32 cellular contexts compared by ENCODE assay signal in the genomic region with DNA sequence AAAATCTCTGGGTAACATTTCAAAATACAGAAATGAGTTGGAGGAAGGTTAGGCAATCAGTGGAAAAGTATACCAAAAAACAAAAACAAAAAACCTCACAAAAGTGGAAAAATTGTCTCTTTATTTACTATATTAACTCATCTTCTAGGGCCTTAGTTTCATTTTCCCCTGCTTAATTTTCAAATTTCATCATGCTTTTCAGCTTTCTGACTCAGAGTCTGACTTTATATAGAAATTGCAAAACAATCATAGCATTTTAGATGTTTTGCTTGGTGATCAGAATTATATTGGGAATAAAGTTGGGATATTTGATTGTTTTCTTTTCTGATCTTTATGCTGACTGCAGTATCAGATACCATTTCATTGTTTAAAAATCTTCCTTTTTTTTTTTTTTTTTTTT.
DNase-seq lines count a peak whose midpoint lies in the region; FAIRE-seq and TF ChIP-seq lines count a peak whose summit lies in the region.
"Had no signal": no experiment of that assay in that cellular context is flagged by ENCODE, and none has a peak within 500 bp of the region (broad histone marks: within the 10 kb centered on the region; RNA-seq: fewer than 3 reads in every experiment).

No MANE protein-coding gene starts in this region.

- no TSS peak for BruUV-seq in MCF 10A (replicated peaks; lab: Mats Ljungman, UMichigan)

- no peak overlapping the region for H3K27ac ChIP-seq in breast epithelium
- H3K27ac ChIP-seq: C4-2B, PC-9 had no signal

- no peak for TF ChIP-seq CTCF in MCF 10A (IDR thresholded peaks at IDR 0.05; ENCODE audit: unreplicated experiment)
- TF ChIP-seq CTCF in breast epithelium (IDR thresholded peaks at IDR 0.05), result no peak
- no peak for TF ChIP-seq CTCF in fibroblast of the aortic adventitia (IDR thresholded peaks at IDR 0.05; ENCODE audit: insufficient read depth, low read length)
- no peak for TF ChIP-seq CTCF in nephron progenitor cell (IDR thresholded peaks at IDR 0.05)

- H3K27me3 ChIP-seq in breast epithelium (no peaks in the 10 kb centered on the region), adipocyte (replicated peaks; ENCODE audit: control insufficient read depth, insufficient read depth, low read length) (no peaks in the 10 kb centered on the region)

- H3K4me3 Mint-ChIP-seq in MCF 10A (ENCODE audit: unreplicated experiment), result no peak overlapping the region
- no peak overlapping the region for H3K4me3 Mint-ChIP-seq in nephron progenitor cell
- H3K4me3 Mint-ChIP-seq: activated CD8-positive, alpha-beta memory T cell treated with anti-CD3 and anti-CD28 coated beads, Interleukin-2, amount 10 ng/mL, durations not matched to agents 7 days and 5 days; activated T-helper 1 cell treated with anti-CD3 and anti-CD28 coated beads, Interleukin-12 subunit alpha, Interleukin-12 subunit beta, Interleukin-2, Interleukin-4 antibody, amounts not matched to agents 30 ng/mL and 10 ng/mL and 1 ng/mL, durations not matched to agents 14 hours and 24 hours and 36 hours; HFFc6; naive B cell; T-helper 1 cell treated with Interleukin-12 subunit alpha and Interleukin-12 subunit beta and Interleukin-4 antibody, amounts not matched to agents 30 μg/mL and 1 μg/mL, for 36 hours; type B pancreatic cell had no signal

- H3K9ac ChIP-seq in adipocyte (ENCODE audit: low read length), result peak overlapping the region; percentile 76

- H3K27me3 Mint-ChIP-seq in MCF 10A (ENCODE audit: insufficient read depth, unreplicated experiment) (no peaks in the 10 kb centered on the region), nephron progenitor cell (ENCODE audit: low read depth, poor library complexity) (peaks cover 3% of the 10 kb centered on the region)
- H3K27me3 Mint-ChIP-seq: activated CD8-positive, alpha-beta memory T cell treated with anti-CD3 and anti-CD28 coated beads, Interleukin-2, amount 10 ng/mL, durations not matched to agents 7 days and 5 days; type B pancreatic cell had no signal

- CTCF ChIA-PET in MCF 10A (lab: Yijun Ruan, JAX), result interaction anchor here (0.7 kb wide), 1 partner anchor 16 kb away, joined by 4 read pairs; no protein-coding TSS in a partner anchor

- POLR2A ChIA-PET in MCF 10A (lab: Yijun Ruan, JAX), result no interaction called here

- H3K36me3 Mint-ChIP-seq in MCF 10A (ENCODE audit: insufficient read depth, unreplicated experiment) (no peaks in the 10 kb centered on the region), nephron progenitor cell (ENCODE audit: low read depth) (no peaks in the 10 kb centered on the region)
- H3K36me3 Mint-ChIP-seq: activated CD8-positive, alpha-beta memory T cell treated with anti-CD3 and anti-CD28 coated beads, Interleukin-2, amount 10 ng/mL, durations not matched to agents 7 days and 5 days; naive B cell; type B pancreatic cell had no signal

- H3K4me3 ChIP-seq in breast epithelium (no peak overlapping the region), adipocyte (ENCODE audit: low read length) (peak overlapping the region; percentile 23), fibroblast of the aortic adventitia (ENCODE audit: low read depth, low read length) (no peak overlapping the region)
- H3K4me3 ChIP-seq: GM12878, PC-9 had no signal

- H3K9me3 Mint-ChIP-seq in MCF 10A (ENCODE audit: unreplicated experiment), result peaks cover 7% of the 10 kb centered on the region
- H3K9me3 Mint-ChIP-seq in nephron progenitor cell, result peaks cover 10% of the 10 kb centered on the region

- FAIRE-seq in GM12892 (lab: Jason Lieb, UNC), result no peak
- FAIRE-seq: astrocyte, GM12878, HTR-8/SVneo had no signal

- H3K36me3 ChIP-seq in breast epithelium (no peaks in the 10 kb centered on the region), adipocyte (ENCODE audit: control insufficient read depth, insufficient read depth, low read length, severe bottlenecking) (no peaks in the 10 kb centered on the region)

- H3K27ac Mint-ChIP-seq in MCF 10A (ENCODE audit: low read depth, unreplicated experiment) (peak overlapping the region; percentile 70), nephron progenitor cell (no peak overlapping the region)
- H3K27ac Mint-ChIP-seq: activated CD8-positive, alpha-beta memory T cell treated with anti-CD3 and anti-CD28 coated beads, Interleukin-2, amount 10 ng/mL, durations not matched to agents 7 days and 5 days; activated T-helper 1 cell treated with anti-CD3 and anti-CD28 coated beads, Interleukin-12 subunit alpha, Interleukin-12 subunit beta, Interleukin-2, Interleukin-4 antibody, amounts not matched to agents 30 ng/mL and 10 ng/mL and 1 ng/mL, durations not matched to agents 14 hours and 24 hours and 36 hours; HFFc6; naive B cell; T-helper 1 cell treated with Interleukin-12 subunit alpha and Interleukin-12 subunit beta and Interleukin-4 antibody, amounts not matched to agents 30 μg/mL and 1 μg/mL, for 36 hours; type B pancreatic cell had no signal

- H3K4me1 Mint-ChIP-seq in MCF 10A (ENCODE audit: insufficient read depth, unreplicated experiment), result peaks cover 14% of the 10 kb centered on the region
- no peaks in the 10 kb centered on the region for H3K4me1 Mint-ChIP-seq in nephron progenitor cell
- H3K4me1 Mint-ChIP-seq: activated CD8-positive, alpha-beta memory T cell treated with anti-CD3 and anti-CD28 coated beads, Interleukin-2, amount 10 ng/mL, durations not matched to agents 7 days and 5 days; naive B cell had no signal

- TF ChIP-seq POLR2A in breast epithelium (IDR thresholded peaks at IDR 0.05) (no peak), GM12892 (IDR thresholded peaks at IDR 0.05; ENCODE audit: low read depth, low read length) (no peak)

- no peaks in the 10 kb centered on the region for H3K4me1 ChIP-seq in breast epithelium
- H3K4me1 ChIP-seq in adipocyte (ENCODE audit: control insufficient read depth, insufficient read depth, low read length), result peaks cover 17% of the 10 kb centered on the region

- H3K9me3 ChIP-seq in breast epithelium, result no peaks in the 10 kb centered on the region
- no peaks in the 10 kb centered on the region for H3K9me3 ChIP-seq in adipocyte (ENCODE audit: control insufficient read depth, low read length)

- DNase-seq in MCF 10A (ENCODE audit: unreplicated experiment) (peak; percentile 30), breast epithelium (ENCODE audit: low spot score in 2 of 2) (no peak), adipocyte (ENCODE audit: low read depth) (peak; percentile 75), fibroblast of the aortic adventitia (ENCODE audit: low read depth) (peak; percentile 42), nephron progenitor cell (no peak), T-helper 1 cell (no peak), DMS79 (lab: John Stamatoyannopoulos, UW) (no peak), GM12892 (ENCODE audit: insufficient read length) (no peak)
- DNase-seq: activated CD4-positive, alpha-beta T cell treated with anti-CD3 and anti-CD28 coated beads for 48 hours; activated CD8-positive, alpha-beta memory T cell treated with anti-CD3 and anti-CD28 coated beads, Interleukin-2, amount 10 ng/mL, durations not matched to agents 7 days and 5 days; activated naive CD4-positive, alpha-beta T cell treated with anti-CD3 and anti-CD28 coated beads, Interleukin-2, amount 50 U/mL, for 16 hours; cerebellar nuclear complex; effector CD4-positive, alpha-beta T cell; erythroblast; glutamatergic neuron; HFFc6; left cardiac atrium; naive B cell; NCI-H1105 treated with DMSO at 0.1 percent for 48 hours; NCI-H2029 treated with DMSO at 0.1 percent for 48 hours; NCI-H345; NCI-H82; PC-9; right cardiac atrium; SIG-M5 had no signal

- intact Hi-C loops in MCF 10A (cut with micrococcal nuclease), result no loop called here
- intact Hi-C loops in breast epithelium (cut with DNase I; ENCODE audit: low total_unique reads), result no loop called here

Comparison
In these comparisons a context has a peak if more than half of its experiments do, and no peak if none do; other contexts are left out.
1. DNase-seq: peak in MCF 10A (single experiment), adipocyte (single experiment) and fibroblast of the aortic adventitia (single experiment); none in breast epithelium (0 of 2), nephron progenitor cell (single experiment), T-helper 1 cell (0 of 5), DMS79 (single experiment) and GM12892 (single experiment).